In the genomic region with DNA sequence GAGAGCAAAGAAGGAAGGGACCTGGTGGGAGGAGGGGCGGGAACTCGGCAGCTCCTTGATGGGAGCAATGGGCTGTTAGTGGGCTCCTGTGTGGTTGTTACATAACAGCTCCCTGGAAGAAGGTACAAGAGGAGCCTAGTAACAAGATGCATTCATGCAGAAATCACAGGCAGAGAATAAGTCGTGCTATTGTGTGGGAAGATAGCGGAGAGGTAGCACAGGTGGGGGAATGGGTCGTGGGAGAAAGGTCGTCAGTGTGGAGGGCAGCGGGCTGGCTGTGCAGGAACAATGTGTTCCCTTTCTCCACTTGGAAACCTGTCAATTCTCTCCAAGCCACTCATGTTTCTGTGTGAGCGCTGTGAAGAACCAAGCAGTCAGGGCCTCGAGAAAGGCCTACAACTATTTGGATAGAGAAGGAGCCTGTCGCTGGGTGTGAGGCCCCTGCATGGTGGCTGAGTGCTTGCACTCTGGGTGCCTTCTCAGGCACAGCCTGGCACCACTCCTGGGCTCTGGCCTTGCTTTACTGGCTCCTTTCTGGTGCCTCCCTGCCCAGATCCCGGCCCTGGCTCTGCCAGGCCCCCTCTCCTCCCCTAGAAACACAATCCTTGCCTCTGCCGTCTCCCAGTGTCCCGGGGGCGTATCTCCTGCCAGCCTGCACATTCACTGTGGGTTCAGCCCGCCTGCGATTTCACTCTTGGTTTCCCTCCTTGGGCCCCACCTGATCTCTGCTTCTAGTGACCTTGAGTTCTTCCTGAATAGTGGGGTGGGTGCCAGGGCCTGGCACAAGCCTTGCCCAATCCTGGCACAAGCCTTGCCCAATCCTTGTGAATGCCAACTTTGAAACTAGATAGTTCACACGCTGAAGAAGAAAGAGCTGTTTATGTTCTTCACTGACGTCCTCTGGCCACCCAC, we compare ENCODE assay signal across 2 cellular contexts.
TF ChIP-seq lines count a peak whose summit lies in the region.

No MANE protein-coding gene starts in this region.

TF ChIP-seq in HEK293, 187 proteins besides CTCF, POLR2A, EP300 and RAD21:
- peak; percentile 80 for TF ChIP-seq EGR2 (tag by site-specific recombination; IDR thresholded peaks at IDR 0.05; ENCODE audit: low read depth)
- TF ChIP-seq OSR2 (tag by site-specific recombination; IDR thresholded peaks at IDR 0.05): no peak
- TF ChIP-seq, protein P1, sequence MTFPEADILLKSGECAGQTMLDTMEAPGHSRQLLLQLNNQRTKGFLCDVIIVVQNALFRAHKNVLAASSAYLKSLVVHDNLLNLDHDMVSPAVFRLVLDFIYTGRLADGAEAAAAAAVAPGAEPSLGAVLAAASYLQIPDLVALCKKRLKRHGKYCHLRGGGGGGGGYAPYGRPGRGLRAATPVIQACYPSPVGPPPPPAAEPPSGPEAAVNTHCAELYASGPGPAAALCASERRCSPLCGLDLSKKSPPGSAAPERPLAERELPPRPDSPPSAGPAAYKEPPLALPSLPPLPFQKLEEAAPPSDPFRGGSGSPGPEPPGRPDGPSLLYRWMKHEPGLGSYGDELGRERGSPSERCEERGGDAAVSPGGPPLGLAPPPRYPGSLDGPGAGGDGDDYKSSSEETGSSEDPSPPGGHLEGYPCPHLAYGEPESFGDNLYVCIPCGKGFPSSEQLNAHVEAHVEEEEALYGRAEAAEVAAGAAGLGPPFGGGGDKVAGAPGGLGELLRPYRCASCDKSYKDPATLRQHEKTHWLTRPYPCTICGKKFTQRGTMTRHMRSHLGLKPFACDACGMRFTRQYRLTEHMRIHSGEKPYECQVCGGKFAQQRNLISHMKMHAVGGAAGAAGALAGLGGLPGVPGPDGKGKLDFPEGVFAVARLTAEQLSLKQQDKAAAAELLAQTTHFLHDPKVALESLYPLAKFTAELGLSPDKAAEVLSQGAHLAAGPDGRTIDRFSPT (tag by site-specific recombination; IDR thresholded peaks at IDR 0.05): 0 out of 2 replicates have a peak, but pooled peaks have one; percentile 23
- TF ChIP-seq ZFHX2 (tag by site-specific recombination; conservative IDR thresholded peaks at IDR 0.05): peak; percentile 53

TF ChIP-seq in HepG2, 621 proteins besides CTCF, POLR2A, EP300 and RAD21:
- TF ChIP-seq ZNF350 (CRISPR knock-in tag; IDR thresholded peaks at IDR 0.05; ENCODE audit: borderline replicate concordance, low read depth) (no peak), NFKB2 (CRISPR knock-in tag; IDR thresholded peaks at IDR 0.05; ENCODE audit: borderline replicate concordance) (0 out of 2 replicates have a peak, but pooled peaks have one; percentile 22), HNRNPL (IDR thresholded peaks at IDR 0.05; ENCODE audit: low read depth, low read length) (peak; percentile 93)
